In genomic region chr7:48748081-48748833, GRCh38 we compare ENCODE assay signal across 15 cellular contexts.
DNase-seq lines count a peak whose midpoint lies in the region; ATAC-seq, FAIRE-seq and TF ChIP-seq lines count a peak whose summit lies in the region.
"Had no signal": no experiment of that assay in that cellular context is flagged by ENCODE, and none has a peak within 500 bp of the region (broad histone marks: within the 10 kb centered on the region; RNA-seq: fewer than 3 reads in every experiment).

No MANE protein-coding gene starts in this region.

- H3K4me1 ChIP-seq in left ventricle myocardium inferior (no peaks in the 10 kb centered on the region), kidney (ENCODE audit: control insufficient read depth in 1 of 2, insufficient read depth in 1 of 2, low read depth in 1 of 2, low read length in 2 of 2) (no peaks in the 10 kb centered on the region)
- H3K4me1 ChIP-seq: Caco-2 had no signal

- peak; percentile 39 for DNase-seq in Right ventricle myocardium inferior (ENCODE audit: missing footprints)
- no peak for DNase-seq in left ventricle myocardium inferior
- DNase-seq in kidney, result peak; percentile 61
- DNase-seq in sciatic nerve (ENCODE audit: low spot score), result no peak
- no peak for DNase-seq in activated CD8-positive, alpha-beta memory T cell treated with anti-CD3 and anti-CD28 coated beads for 24 hours
- DNase-seq in COLO829 (ENCODE audit: low spot score), result no peak
- DNase-seq: Caco-2; CD8-positive, alpha-beta T cell; GF-D8; HCEC 1CT; HFFc6 had no signal

- no peaks in the 10 kb centered on the region for H3K27me3 ChIP-seq in left ventricle myocardium inferior (ENCODE audit: low read depth)

- ATAC-seq in Right ventricle myocardium inferior, result no peak
- ATAC-seq in sciatic nerve, result peak; percentile 20
- no peak for ATAC-seq in GM18502 (IDR thresholded peaks at IDR 0.05; ENCODE audit: poor library complexity, unreplicated experiment)
- ATAC-seq: CD8-positive, alpha-beta T cell had no signal

- H3K36me3 ChIP-seq in left ventricle myocardium inferior (no peaks in the 10 kb centered on the region), kidney (ENCODE audit: control insufficient read depth in 1 of 2, insufficient read depth in 2 of 2, low read length in 2 of 2) (no peaks in the 10 kb centered on the region)

- H3K27ac ChIP-seq in left ventricle myocardium inferior (replicated peaks) (no peak overlapping the region), kidney (ENCODE audit: low read depth in 2 of 2, low read length in 2 of 2) (no peak overlapping the region)
- H3K27ac ChIP-seq: 22Rv1, HL-60 had no signal

- H3K9me3 ChIP-seq in left ventricle myocardium inferior (replicated peaks) (no peaks in the 10 kb centered on the region), kidney (ENCODE audit: control insufficient read depth in 1 of 2, low read length in 2 of 2) (no peaks in the 10 kb centered on the region)
- H3K9me3 ChIP-seq: Caco-2 had no signal

- no peak for FAIRE-seq in kidney (lab: Jason Lieb, UNC)
- FAIRE-seq: GM18507 had no signal

- H3K4me3 ChIP-seq in left ventricle myocardium inferior, result no peak overlapping the region
- no peak overlapping the region for H3K4me3 ChIP-seq in kidney (ENCODE audit: low read length in 2 of 2)

- intact Hi-C loops in Right ventricle myocardium inferior (cut with DNase I) (no loop called here), left ventricle myocardium inferior (cut with micrococcal nuclease) (no loop called here), kidney (cut with DNase I) (no loop called here), sciatic nerve (cut with DNase I) (no loop called here)

- no peak for TF ChIP-seq CTCF in left ventricle myocardium inferior (IDR thresholded peaks at IDR 0.05; ENCODE audit: borderline replicate concordance)
- no peak for TF ChIP-seq CTCF in kidney (IDR thresholded peaks at IDR 0.05; ENCODE audit: borderline replicate concordance, extremely low read depth, insufficient read depth)

- H3K9ac ChIP-seq in kidney (ENCODE audit: low read length in 2 of 2), result no peak overlapping the region

Comparison
In these comparisons a context has a peak if more than half of its experiments do, and no peak if none do; other contexts are left out.
1. DNase-seq: peak in Right ventricle myocardium inferior (single experiment) and kidney (single experiment); none in left ventricle myocardium inferior (single experiment), sciatic nerve (single experiment), activated CD8-positive, alpha-beta memory T cell treated with anti-CD3 and anti-CD28 coated beads for 24 hours (single experiment) and COLO829 (single experiment).